8 cellular contexts compared by ENCODE assay signal in the genomic region with DNA sequence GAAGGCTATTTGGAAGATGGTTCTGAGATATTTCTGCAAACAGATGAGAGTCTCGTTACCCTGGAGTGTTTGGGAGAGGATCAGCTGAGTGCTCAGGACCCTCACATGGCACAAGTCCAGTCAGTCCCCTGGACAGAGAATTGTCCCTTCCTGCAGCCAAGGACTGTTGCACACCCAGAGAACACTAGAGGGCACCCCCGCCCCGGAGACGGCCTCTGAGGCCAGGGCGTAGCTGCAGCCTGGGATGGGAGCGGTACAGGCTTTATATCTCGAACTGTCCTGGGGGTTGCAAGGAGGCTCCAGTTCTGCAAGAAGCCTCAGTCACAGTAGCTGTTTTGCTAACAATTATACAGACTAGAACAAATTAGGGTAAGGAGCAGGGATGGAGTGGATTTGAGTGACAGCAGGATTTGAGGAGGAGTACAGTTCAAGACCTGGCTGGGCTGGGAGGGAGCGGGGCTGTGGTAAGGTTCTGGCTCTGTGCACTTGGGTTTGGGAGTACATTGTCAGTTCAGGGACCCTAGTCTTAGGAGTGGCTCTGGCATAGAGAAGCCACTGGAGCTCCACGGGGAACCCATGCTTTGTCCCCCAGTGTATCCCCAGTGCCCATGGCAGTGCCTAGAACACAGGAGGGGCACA.
DNase-seq lines count a peak whose midpoint lies in the region; ATAC-seq and TF ChIP-seq lines count a peak whose summit lies in the region.

No MANE protein-coding gene starts in this region.

- TF ChIP-seq CTCF in NB4 (IDR thresholded peaks at IDR 0.05; ENCODE audit: low read depth, low read length), result peak; percentile 74
- TF ChIP-seq CTCF in left lung (IDR thresholded peaks at IDR 0.05), result peak; percentile 71 to 82

- peak overlapping the region; percentile 70 for H3K27ac ChIP-seq in cingulate gyrus (ENCODE audit: low read depth, low read length)
- H3K27ac ChIP-seq in left lung, result peak overlapping the region; percentile 64 to 80

- no peaks in the 10 kb centered on the region for H3K36me3 ChIP-seq in left lung

- peak; percentile 90 for DNase-seq in AG20443 (ENCODE audit: low spot score)
- DNase-seq in NB4 (ENCODE audit: low read depth), result peak; percentile 67
- DNase-seq in left lung, result peak; percentile 69 to 91
- peak in 2 of 3 donors; percentile 8 to 31 for DNase-seq in stimulated activated CD4-positive, alpha-beta T cell treated with anti-CD3 and anti-CD28 coated beads, TNF-alpha, amount 100 ng/mL, for 48 hours (ENCODE audit: low read depth in 3 of 3)

- no peak for TF ChIP-seq POLR2A in NB4 (IDR thresholded peaks at IDR 0.05; ENCODE audit: extremely low read depth, insufficient read length)

- no peaks in the 10 kb centered on the region for H3K9me3 ChIP-seq in left lung

- peak; percentile 51 for ATAC-seq in GM19351 (IDR thresholded peaks at IDR 0.05; ENCODE audit: unreplicated experiment)
- peak; percentile 88 for ATAC-seq in SK-N-SH treated with all-trans-retinoic acid at 6 μM for 48 hours
- ATAC-seq in left lung, result peak; percentile 95
- ATAC-seq in HG02571 (IDR thresholded peaks at IDR 0.05; ENCODE audit: unreplicated experiment), result no peak

- intact Hi-C loops in left lung (cut with DNase I), result loop anchor here in 1 of 2 donors (5.0 kb wide), 1 partner anchor 70 kb away; no protein-coding TSS in a partner anchor

- no peaks in the 10 kb centered on the region for H3K27me3 ChIP-seq in left lung

- H3K4me1 ChIP-seq in left lung, result peaks cover 26 to 39% of the 10 kb centered on the region in 2 donors

- H3K4me3 ChIP-seq in NB4 (ENCODE audit: low read depth, low read length) (no peak overlapping the region), left lung (no peak overlapping the region)

TF ChIP-seq in SK-N-SH treated with all-trans-retinoic acid at 6 μM for 48 hours, 23 proteins besides CTCF, POLR2A, EP300 and RAD21:
- TF ChIP-seq ESRRG (CRISPR knock-in tag; IDR thresholded peaks at IDR 0.05) (no peak), OSR1 (CRISPR knock-in tag; IDR thresholded peaks at IDR 0.05) (no peak), POU6F1 (CRISPR knock-in tag; IDR thresholded peaks at IDR 0.05; ENCODE audit: borderline replicate concordance, low read depth) (no peak), ARNTL (CRISPR knock-in tag; IDR thresholded peaks at IDR 0.05; ENCODE audit: borderline replicate concordance, low read depth) (no peak), ISL1 (CRISPR knock-in tag; IDR thresholded peaks at IDR 0.05) (no peak), ZFP30 (CRISPR knock-in tag; IDR thresholded peaks at IDR 0.05) (no peak), SNAI2 (CRISPR knock-in tag; IDR thresholded peaks at IDR 0.05) (no peak), CSRNP3 (CRISPR knock-in tag; IDR thresholded peaks at IDR 0.05) (no peak), ZNF8 (CRISPR knock-in tag; IDR thresholded peaks at IDR 0.05) (no peak), ZNF565 (CRISPR knock-in tag; conservative IDR thresholded peaks at IDR 0.05; ENCODE audit: low read depth) (no peak), ZNF70 (CRISPR knock-in tag; IDR thresholded peaks at IDR 0.05) (no peak), TCF4 (CRISPR knock-in tag; IDR thresholded peaks at IDR 0.05; ENCODE audit: borderline replicate concordance) (no peak), TOX (CRISPR knock-in tag; IDR thresholded peaks at IDR 0.05; ENCODE audit: borderline replicate concordance) (no peak), GLIS3 (CRISPR knock-in tag; IDR thresholded peaks at IDR 0.05) (no peak), ZFP3 (CRISPR knock-in tag; IDR thresholded peaks at IDR 0.05) (no peak), BACH2 (CRISPR knock-in tag; IDR thresholded peaks at IDR 0.05; ENCODE audit: borderline replicate concordance) (no peak), ZC3H10 (CRISPR knock-in tag; IDR thresholded peaks at IDR 0.05) (no peak), PPARA (CRISPR knock-in tag; IDR thresholded peaks at IDR 0.05; ENCODE audit: borderline replicate concordance) (no peak)
- TF ChIP-seq, protein P1, sequence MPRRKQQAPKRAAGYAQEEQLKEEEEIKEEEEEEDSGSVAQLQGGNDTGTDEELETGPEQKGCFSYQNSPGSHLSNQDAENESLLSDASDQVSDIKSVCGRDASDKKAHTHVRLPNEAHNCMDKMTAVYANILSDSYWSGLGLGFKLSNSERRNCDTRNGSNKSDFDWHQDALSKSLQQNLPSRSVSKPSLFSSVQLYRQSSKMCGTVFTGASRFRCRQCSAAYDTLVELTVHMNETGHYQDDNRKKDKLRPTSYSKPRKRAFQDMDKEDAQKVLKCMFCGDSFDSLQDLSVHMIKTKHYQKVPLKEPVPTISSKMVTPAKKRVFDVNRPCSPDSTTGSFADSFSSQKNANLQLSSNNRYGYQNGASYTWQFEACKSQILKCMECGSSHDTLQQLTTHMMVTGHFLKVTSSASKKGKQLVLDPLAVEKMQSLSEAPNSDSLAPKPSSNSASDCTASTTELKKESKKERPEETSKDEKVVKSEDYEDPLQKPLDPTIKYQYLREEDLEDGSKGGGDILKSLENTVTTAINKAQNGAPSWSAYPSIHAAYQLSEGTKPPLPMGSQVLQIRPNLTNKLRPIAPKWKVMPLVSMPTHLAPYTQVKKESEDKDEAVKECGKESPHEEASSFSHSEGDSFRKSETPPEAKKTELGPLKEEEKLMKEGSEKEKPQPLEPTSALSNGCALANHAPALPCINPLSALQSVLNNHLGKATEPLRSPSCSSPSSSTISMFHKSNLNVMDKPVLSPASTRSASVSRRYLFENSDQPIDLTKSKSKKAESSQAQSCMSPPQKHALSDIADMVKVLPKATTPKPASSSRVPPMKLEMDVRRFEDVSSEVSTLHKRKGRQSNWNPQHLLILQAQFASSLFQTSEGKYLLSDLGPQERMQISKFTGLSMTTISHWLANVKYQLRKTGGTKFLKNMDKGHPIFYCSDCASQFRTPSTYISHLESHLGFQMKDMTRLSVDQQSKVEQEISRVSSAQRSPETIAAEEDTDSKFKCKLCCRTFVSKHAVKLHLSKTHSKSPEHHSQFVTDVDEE (CRISPR knock-in tag; IDR thresholded peaks at IDR 0.05), result no peak

Comparison
In these comparisons a context has a peak if more than half of its experiments do, and no peak if none do; other contexts are left out.
1. DNase-seq: peak in every context shown above with its lines; median percentile 90 in AG20443; 80 in left lung; 67 in NB4; 20 in stimulated activated CD4-positive, alpha-beta T cell treated with anti-CD3 and anti-CD28 coated beads, TNF-alpha, amount 100 ng/mL, for 48 hours.